8 cellular contexts compared by ENCODE assay signal in the genomic region with DNA sequence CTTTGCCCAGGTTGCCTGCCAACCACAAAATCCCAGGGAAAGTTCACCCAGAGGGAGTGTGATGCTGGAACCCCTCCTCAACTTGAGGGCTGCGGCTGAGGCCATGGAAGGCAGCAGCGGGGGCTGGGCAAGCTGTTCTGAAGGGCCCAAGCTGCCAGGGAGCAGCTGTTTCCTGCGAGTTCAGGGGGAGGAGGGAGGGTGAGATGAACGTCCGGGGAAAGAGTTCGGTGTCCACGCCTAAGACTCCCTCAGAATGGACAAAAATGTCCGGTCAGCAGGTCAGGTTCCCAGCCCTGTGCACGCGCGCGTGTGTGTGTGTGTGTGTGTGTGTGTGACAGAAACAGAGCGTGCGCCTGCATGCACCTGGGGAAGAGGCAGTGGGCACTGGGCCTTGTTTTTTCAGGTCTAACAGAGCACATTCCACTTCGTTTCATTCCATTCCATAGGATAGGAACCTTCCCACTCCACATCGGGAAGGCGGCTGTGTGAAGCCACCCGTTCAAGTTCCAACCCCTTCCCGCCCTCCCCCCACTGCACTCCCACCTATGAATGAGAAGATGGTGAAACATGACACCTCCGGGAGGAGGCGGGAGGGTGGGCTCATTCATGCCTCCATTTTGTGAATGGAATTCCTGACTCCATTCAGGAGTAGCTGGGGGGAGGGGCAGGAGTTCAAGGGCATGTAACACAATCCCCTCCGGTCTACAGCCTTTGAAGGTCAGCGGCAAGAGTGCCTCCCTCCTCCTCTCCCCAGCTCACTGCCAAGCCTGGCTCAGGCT. TPM values are rescaled to one million over a fixed set of nuclear protein-coding genes. Genes with fewer than 3 reads are reported as not detected.
DNase-seq lines count a peak whose midpoint lies in the region; TF ChIP-seq lines count a peak whose summit lies in the region.

No MANE protein-coding gene starts in this region.

- no peak overlapping the region for H4K12ac ChIP-seq in trophoblast cell (ENCODE audit: low read depth, low read length)

- TF ChIP-seq CTCF in RWPE1 (conservative IDR thresholded peaks at IDR 0.05; ENCODE audit: low read depth) = no peak
- no peak for TF ChIP-seq CTCF in vagina (IDR thresholded peaks at IDR 0.05)

- DNase-seq in HEK293T (ENCODE audit: extremely low spot score) (peak; percentile 71), RWPE1 (ENCODE audit: low spot score) (peak; percentile 46), foreskin melanocyte (peak; percentile 64), trophoblast cell (peak; percentile 79 to 84), vagina (ENCODE audit: extremely low spot score in 2 of 2) (no peak), T-helper 2 cell (no peak)
- no peak for DNase-seq in activated CD8-positive, alpha-beta memory T cell treated with anti-CD3 and anti-CD28 coated beads, Interleukin-2, amount 50 U/mL, for 48 hours
- DNase-seq in stimulated activated CD4-positive, alpha-beta T cell treated with anti-CD3 and anti-CD28 coated beads, Interleukin-2, amount 100 ng/mL, for 24 hours = no peak

- H3K4ac ChIP-seq in trophoblast cell (ENCODE audit: low read depth, low read length) = no peak overlapping the region

- intact Hi-C loops in vagina (cut with DNase I) = no loop called here

- H3K27me3 ChIP-seq in trophoblast cell (ENCODE audit: insufficient read depth, low read length) (no peaks in the 10 kb centered on the region), vagina (no peaks in the 10 kb centered on the region)

- H3K14ac ChIP-seq in trophoblast cell (ENCODE audit: low read length) = no peak overlapping the region

- H2AK5ac ChIP-seq in trophoblast cell (ENCODE audit: low read length) = no peak overlapping the region

- H4K8ac ChIP-seq in trophoblast cell (ENCODE audit: low read depth, low read length) = peak overlapping the region; percentile 63

- peak overlapping the region; percentile 31 for H4K91ac ChIP-seq in trophoblast cell (ENCODE audit: low read depth, low read length)

- H3K79me2 ChIP-seq in trophoblast cell (ENCODE audit: control insufficient read depth, insufficient read depth, low read length, poor library complexity) = peaks cover 1% of the 10 kb centered on the region

- no peak for TF ChIP-seq POLR2A in vagina (IDR thresholded peaks at IDR 0.05)

- H3K27ac ChIP-seq in RWPE1 = peak overlapping the region; percentile 87
- H3K27ac ChIP-seq in trophoblast cell (ENCODE audit: low read depth, low read length) = peak overlapping the region; percentile 12
- no peak overlapping the region for H3K27ac ChIP-seq in vagina

- H3K23ac ChIP-seq in trophoblast cell (ENCODE audit: low read length) = no peak overlapping the region

- no peaks in the 10 kb centered on the region for H3K9me3 ChIP-seq in trophoblast cell (ENCODE audit: insufficient read depth, low read depth, low read length)
- no peaks in the 10 kb centered on the region for H3K9me3 ChIP-seq in vagina

- H3K4me1 ChIP-seq in trophoblast cell (ENCODE audit: control insufficient read depth in 1 of 2, insufficient read depth in 2 of 2, low read length in 2 of 2) = peaks cover 24 to 27% of the 10 kb centered on the region in 2 experiments
- H3K4me1 ChIP-seq in vagina = peaks cover 16% of the 10 kb centered on the region

- no peak overlapping the region for H3K18ac ChIP-seq in trophoblast cell (ENCODE audit: low read length)

- H3K79me1 ChIP-seq in trophoblast cell (ENCODE audit: low read length) = peaks cover 4% of the 10 kb centered on the region

- H3K9ac ChIP-seq in trophoblast cell (ENCODE audit: low read length) = no peak overlapping the region

- no peak overlapping the region for H3K4me3 ChIP-seq in trophoblast cell (ENCODE audit: low read depth, low read length)
- H3K4me3 ChIP-seq in vagina = peak overlapping the region in 1 of 2 donors; percentile 22

- H2BK120ac ChIP-seq in trophoblast cell (ENCODE audit: insufficient read depth, low read length, poor library complexity) = peak overlapping the region; percentile 14

- peak overlapping the region; percentile 40 for H3K4me2 ChIP-seq in trophoblast cell (ENCODE audit: low read length)

- H2BK12ac ChIP-seq in trophoblast cell (ENCODE audit: low read length) = no peak overlapping the region

- no peak overlapping the region for H2AFZ ChIP-seq in trophoblast cell (ENCODE audit: insufficient read depth, low read length, poor library complexity)

- POLR2A ChIA-PET in HEK293T (lab: Yijun Ruan, JAX) = no interaction called here
- POLR2A ChIA-PET in RWPE1 (lab: Yijun Ruan, JAX; ENCODE audit: low non-redundant PET) = no interaction called here

- peak overlapping the region; percentile 16 for H2BK5ac ChIP-seq in trophoblast cell (ENCODE audit: low read depth, low read length, poor library complexity)

- CTCF ChIA-PET in HEK293T (lab: Yijun Ruan, JAX) (interaction anchor here (0.6 to 1.2 kb wide), 2 partner anchors 9 to 160 kb away, joined by 4 to 5 read pairs; no protein-coding TSS in a partner anchor), RWPE1 (lab: Yijun Ruan, JAX) (interaction anchor here (0.6 kb wide), 1 partner anchor 313 kb away, joined by 3 read pairs; no protein-coding TSS in a partner anchor)

- WGBS in trophoblast cell (ENCODE audit: extremely low coverage, insufficient coverage, insufficient read length) = no CpG with 5 or more reads among the region's 23 CpGs

- H3K36me3 ChIP-seq in trophoblast cell (ENCODE audit: control insufficient read depth in 1 of 2, insufficient read depth in 2 of 2, low read length in 2 of 2) = peaks cover 16 to 23% of the 10 kb centered on the region in 2 experiments
- H3K36me3 ChIP-seq in vagina = peaks cover 0 to 4% of the 10 kb centered on the region in 2 donors

TF ChIP-seq in HEK293T, 16 proteins besides CTCF, POLR2A, EP300 and RAD21:
- no peak for TF ChIP-seq FOXK2 (IDR thresholded peaks at IDR 0.05)
- no peak for TF ChIP-seq ZNF384 (IDR thresholded peaks at IDR 0.05)
- no peak for TF ChIP-seq NFRKB (IDR thresholded peaks at IDR 0.05)
- TF ChIP-seq ARNT (IDR thresholded peaks at IDR 0.05) = no peak

RNA-seq across cellular contexts. Expression of a gene that starts 15.6 kb away (rescaled TPM):
- polyA plus RNA-seq in trophoblast cell (2013) = 43.4 and 44.7 TPM in 2 replicates
- 5.4 TPM for total RNA-seq in vagina

RNA-seq across cellular contexts. Expression of a gene that starts 46.7 kb away (rescaled TPM):
- 31.7 and 31.9 TPM in 2 replicates for polyA plus RNA-seq in trophoblast cell (2013)
- 32.7 TPM for total RNA-seq in vagina

Comparison
In these comparisons a context has a peak if more than half of its experiments do, and no peak if none do; other contexts are left out.
1. DNase-seq: peak in HEK293T (single experiment), RWPE1 (single experiment), foreskin melanocyte (single experiment) and trophoblast cell (2 of 2); none in activated CD8-positive, alpha-beta memory T cell treated with anti-CD3 and anti-CD28 coated beads, Interleukin-2, amount 50 U/mL, for 48 hours (single experiment), stimulated activated CD4-positive, alpha-beta T cell treated with anti-CD3 and anti-CD28 coated beads, Interleukin-2, amount 100 ng/mL, for 24 hours (0 of 2), vagina (0 of 2) and T-helper 2 cell (0 of 5).